In the genomic region with DNA sequence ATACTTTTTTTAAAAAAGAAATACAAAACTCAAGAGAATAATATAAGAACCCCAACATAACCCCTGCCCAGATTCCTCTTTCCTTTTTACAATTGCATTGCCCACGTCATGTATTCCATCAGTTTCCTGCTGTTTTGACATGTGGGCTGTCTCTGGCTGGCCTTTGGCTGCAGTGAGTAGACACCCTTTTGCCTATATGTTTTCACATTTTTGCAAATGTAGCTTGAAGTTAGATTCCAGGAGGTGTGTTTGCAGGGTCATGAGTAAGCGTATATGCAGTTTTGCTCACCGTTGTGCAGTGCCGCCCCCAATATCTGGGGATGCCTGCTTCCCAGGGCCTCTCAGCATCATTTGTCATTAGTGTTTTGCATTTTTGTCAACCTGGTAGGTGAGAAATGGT, we compare ENCODE assay signal across 18 cellular contexts. TPM values are rescaled to one million over a fixed set of nuclear protein-coding genes. Genes with fewer than 3 reads are reported as not detected.
"Had no signal": no experiment of that assay in that cellular context is flagged by ENCODE, and none has a peak within 500 bp of the region (broad histone marks: within the 10 kb centered on the region; RNA-seq: fewer than 3 reads in every experiment).

No MANE protein-coding gene starts in this region.

- H2AFZ ChIP-seq: hepatocyte had no signal

- H3K4me1 ChIP-seq: foreskin keratinocyte, neural progenitor cell had no signal

- H3K4me3 ChIP-seq: hepatocyte, mucosa of descending colon, neural progenitor cell, ovary, right atrium auricular region, stomach, tibial nerve had no signal

- H3K27me3 ChIP-seq: foreskin keratinocyte, hepatocyte, neural progenitor cell, ovary, right atrium auricular region, stomach, tibial nerve had no signal

- DNase-seq: effector memory CD4-positive, alpha-beta T cell; foreskin keratinocyte; head of caudate nucleus; left colon; mammary epithelial cell; mucosa of descending colon; nucleus accumbens; ovary; small intestine; stimulated activated CD4-positive, alpha-beta T cell treated with anti-CD3 and anti-CD28 coated beads, Interleukin-12 subunit alpha, Interleukin-12 subunit beta, amount 100 ng/mL, for 4 hours; stimulated activated naive CD4-positive, alpha-beta T cell; stomach had no signal

- FAIRE-seq: small intestine, urothelium cell line had no signal

- H3K9ac ChIP-seq: neural progenitor cell had no signal

- H3K4me2 ChIP-seq: hepatocyte, neural progenitor cell had no signal

- ATAC-seq: foreskin keratinocyte; left colon; mucosa of descending colon; natural killer cell treated with Interleukin-12 subunit alpha and Interleukin-12 subunit beta and Interleukin-15 and Interleukin-18, amount 100 ng/mL, for 72 hours had no signal

- H3K9me3 ChIP-seq: ovary, right atrium auricular region, stomach, tibial nerve had no signal

- H3K27ac ChIP-seq: foreskin keratinocyte, hepatocyte, neural progenitor cell, ovary, right atrium auricular region, stomach, tibial nerve had no signal

- H3K36me3 ChIP-seq: neural progenitor cell, ovary, right atrium auricular region, stomach, tibial nerve had no signal

- H3K79me2 ChIP-seq: hepatocyte had no signal

RNA-seq across cellular contexts. Expression of a gene that starts 28.0 kb away (rescaled TPM):
- total RNA-seq: foreskin keratinocyte had no signal
- polyA plus RNA-seq: foreskin keratinocyte, mammary epithelial cell had no signal
